In genomic region chr9:133351526-133351907, GRCh38 we compare ENCODE assay signal across 14 cellular contexts. TPM values are rescaled to one million over a fixed set of nuclear protein-coding genes. Genes with fewer than 3 reads are reported as not detected.
DNase-seq lines count a peak whose midpoint lies in the region; ATAC-seq and TF ChIP-seq lines count a peak whose summit lies in the region.
"Had no signal": no experiment of that assay in that cellular context is flagged by ENCODE, and none has a peak within 500 bp of the region (broad histone marks: within the 10 kb centered on the region; RNA-seq: fewer than 3 reads in every experiment).

No MANE protein-coding gene starts in this region.

- H3K4me1 ChIP-seq in breast epithelium (peaks cover 0 to 19% of the 10 kb centered on the region in 2 donors), RWPE2 (ENCODE audit: insufficient read depth, poor library complexity, severe bottlenecking) (peaks cover 7% of the 10 kb centered on the region)

- no TSS peak for BruUV-seq in MCF 10A (replicated peaks; lab: Mats Ljungman, UMichigan)

- H3K9me3 ChIP-seq in breast epithelium, result no peaks in the 10 kb centered on the region
- no peaks in the 10 kb centered on the region for H3K9me3 ChIP-seq in RWPE2 (ENCODE audit: severe bottlenecking)
- H3K9me3 ChIP-seq: right atrium auricular region had no signal

- intact Hi-C loops in MCF 10A (cut with micrococcal nuclease), result no loop called here
- intact Hi-C loops in breast epithelium (cut with DNase I; ENCODE audit: low total_unique reads), result loop anchor here (10.0 kb wide), 1 partner anchor 1977 kb away; no protein-coding TSS in a partner anchor

- TF ChIP-seq POLR2A in breast epithelium (IDR thresholded peaks at IDR 0.05), result no peak

- peaks cover 6% of the 10 kb centered on the region for H3K36me3 ChIP-seq in breast epithelium
- H3K36me3 ChIP-seq in RWPE2 (ENCODE audit: low read depth), result peaks cover 63% of the 10 kb centered on the region

- no peak overlapping the region for H3K27ac Mint-ChIP-seq in MCF 10A (ENCODE audit: low read depth, unreplicated experiment)
- peak overlapping the region; percentile 52 for H3K27ac Mint-ChIP-seq in stimulated activated effector memory CD8-positive, alpha-beta T cell treated with anti-CD3 and anti-CD28 coated beads, Interleukin-12 subunit alpha, Interleukin-12 subunit beta, amount 100 ng/mL, for 72 hours
- H3K27ac Mint-ChIP-seq: effector memory CD8-positive, alpha-beta T cell had no signal

- no peak overlapping the region for H3K27ac ChIP-seq in breast epithelium
- H3K27ac ChIP-seq in RWPE2 (ENCODE audit: poor library complexity, severe bottlenecking), result peak overlapping the region; percentile 93
- H3K27ac ChIP-seq: right atrium auricular region had no signal

- no peaks in the 10 kb centered on the region for H3K9me3 Mint-ChIP-seq in MCF 10A (ENCODE audit: unreplicated experiment)
- no peaks in the 10 kb centered on the region for H3K9me3 Mint-ChIP-seq in stimulated activated effector memory CD8-positive, alpha-beta T cell treated with anti-CD3 and anti-CD28 coated beads, Interleukin-12 subunit alpha, Interleukin-12 subunit beta, amount 100 ng/mL, for 72 hours
- H3K9me3 Mint-ChIP-seq: effector memory CD8-positive, alpha-beta T cell; natural killer cell treated with Interleukin-12 subunit alpha and Interleukin-12 subunit beta and Interleukin-15 and Interleukin-18, amount 100 ng/mL, for 72 hours had no signal

- no peak overlapping the region for H3K4me3 Mint-ChIP-seq in MCF 10A (ENCODE audit: unreplicated experiment)
- H3K4me3 Mint-ChIP-seq in stimulated activated effector memory CD8-positive, alpha-beta T cell treated with anti-CD3 and anti-CD28 coated beads, Interleukin-12 subunit alpha, Interleukin-12 subunit beta, amount 100 ng/mL, for 72 hours, result no peak overlapping the region
- H3K4me3 Mint-ChIP-seq: effector memory CD8-positive, alpha-beta T cell; natural killer cell treated with Interleukin-12 subunit alpha and Interleukin-12 subunit beta and Interleukin-15 and Interleukin-18, amount 100 ng/mL, for 72 hours had no signal

- peaks cover 6% of the 10 kb centered on the region for H3K4me1 Mint-ChIP-seq in MCF 10A (ENCODE audit: insufficient read depth, unreplicated experiment)
- H3K4me1 Mint-ChIP-seq in stimulated activated effector memory CD8-positive, alpha-beta T cell treated with anti-CD3 and anti-CD28 coated beads, Interleukin-12 subunit alpha, Interleukin-12 subunit beta, amount 100 ng/mL, for 72 hours, result peaks cover 56% of the 10 kb centered on the region

- ATAC-seq in RWPE2 (ENCODE audit: low read depth), result no peak
- ATAC-seq in stimulated activated effector memory CD8-positive, alpha-beta T cell treated with anti-CD3 and anti-CD28 coated beads, Interleukin-12 subunit alpha, Interleukin-12 subunit beta, amount 100 ng/mL, for 72 hours, result no peak
- ATAC-seq: effector memory CD8-positive, alpha-beta T cell; natural killer cell treated with Interleukin-12 subunit alpha and Interleukin-12 subunit beta and Interleukin-15 and Interleukin-18, amount 100 ng/mL, for 72 hours had no signal

- H3K4me3 ChIP-seq in breast epithelium (no peak overlapping the region), RWPE2 (ENCODE audit: severe bottlenecking) (no peak overlapping the region), fibroblast of mammary gland (ENCODE audit: control insufficient read depth, low read depth, low read length) (no peak overlapping the region)
- H3K4me3 ChIP-seq: right atrium auricular region had no signal

- H3K36me3 Mint-ChIP-seq in MCF 10A (ENCODE audit: insufficient read depth, unreplicated experiment), result peaks cover 76% of the 10 kb centered on the region
- H3K36me3 Mint-ChIP-seq in stimulated activated effector memory CD8-positive, alpha-beta T cell treated with anti-CD3 and anti-CD28 coated beads, Interleukin-12 subunit alpha, Interleukin-12 subunit beta, amount 100 ng/mL, for 72 hours, result peaks cover 79% of the 10 kb centered on the region

- H3K27me3 Mint-ChIP-seq in MCF 10A (ENCODE audit: insufficient read depth, unreplicated experiment), result no peaks in the 10 kb centered on the region
- H3K27me3 Mint-ChIP-seq: effector memory CD8-positive, alpha-beta T cell; natural killer cell treated with Interleukin-12 subunit alpha and Interleukin-12 subunit beta and Interleukin-15 and Interleukin-18, amount 100 ng/mL, for 72 hours had no signal

- POLR2A ChIA-PET in MCF 10A (lab: Yijun Ruan, JAX), result interaction anchor here (0.8 to 1.8 kb wide), 8 partner anchors 12 to 108 kb away, joined by 3 to 5 read pairs (median 4); partner anchors contain the start of genes CACFD1 and SURF6

- H3K27me3 ChIP-seq in breast epithelium, result no peaks in the 10 kb centered on the region
- H3K27me3 ChIP-seq in RWPE2 (ENCODE audit: insufficient read depth, poor library complexity, severe bottlenecking), result no peaks in the 10 kb centered on the region
- H3K27me3 ChIP-seq: right atrium auricular region had no signal

- peak; percentile 24 for DNase-seq in MCF 10A (ENCODE audit: unreplicated experiment)
- no peak for DNase-seq in breast epithelium (ENCODE audit: low spot score in 2 of 2)
- DNase-seq in RWPE2 (ENCODE audit: low spot score), result no peak
- peak; percentile 83 for DNase-seq in fibroblast of mammary gland (ENCODE audit: low read depth)
- DNase-seq in stimulated activated effector memory CD8-positive, alpha-beta T cell treated with anti-CD3 and anti-CD28 coated beads, Interleukin-12 subunit alpha, Interleukin-12 subunit beta, amount 100 ng/mL, for 72 hours (ENCODE audit: low spot score in 2 of 2), result no peak
- no peak for DNase-seq in stimulated activated CD4-positive, alpha-beta T cell treated with anti-CD3 and anti-CD28 coated beads, Interleukin-2, amount 100 ng/mL, for 24 hours
- no peak for DNase-seq in GF-D8 (lab: John Stamatoyannopoulos, UW)
- no peak for DNase-seq in DMS53 treated with DMSO at 0.1 percent for 48 hours (lab: John Stamatoyannopoulos, UW; ENCODE audit: unreplicated experiment)
- DNase-seq: activated CD4-positive, alpha-beta T cell treated with anti-CD3 and anti-CD28 coated beads, Interleukin-2, amount 50 U/mL, for 1 hour; cerebellar nuclear complex; effector memory CD8-positive, alpha-beta T cell; NCI-H1092 treated with DMSO at 0.1 percent for 48 hours had no signal

- TF ChIP-seq CTCF in MCF 10A (IDR thresholded peaks at IDR 0.05; ENCODE audit: unreplicated experiment), result no peak
- no peak for TF ChIP-seq CTCF in breast epithelium (IDR thresholded peaks at IDR 0.05)
- no peak for TF ChIP-seq CTCF in RWPE2 (IDR thresholded peaks at IDR 0.05; ENCODE audit: poor library complexity, severe bottlenecking)
- no peak for TF ChIP-seq CTCF in fibroblast of mammary gland (conservative IDR thresholded peaks at IDR 0.05; ENCODE audit: control insufficient read depth, insufficient read depth, low read depth, low read length)

- CTCF ChIA-PET in MCF 10A (lab: Yijun Ruan, JAX), result interaction anchor here (1.0 kb wide), 1 partner anchor 23 kb away, joined by 4 read pairs; no protein-coding TSS in a partner anchor

RNA-seq across cellular contexts. Expression of gene RPL7A, which starts 3.5 kb away (rescaled TPM):
- total RNA-seq in MCF 10A (2022), result 2,129 and 2,395 TPM in 2 replicates
- total RNA-seq in breast epithelium, result 1,000 to 10,000 TPM; 2,020 to 2,813 (median 2,212) TPM

RNA-seq across cellular contexts. Expression of gene MED22, which starts 3.6 kb away (rescaled TPM):
- total RNA-seq in MCF 10A (2022) (29.3 and 32.6 TPM in 2 replicates), breast epithelium (10 to 100 TPM; 19.2 to 32.2 (median 31.1) TPM)

RNA-seq across cellular contexts. Expression of gene SURF1, which starts 4.8 kb away (rescaled TPM):
- total RNA-seq in MCF 10A (2022) (30.8 and 31.2 TPM in 2 replicates), breast epithelium (10 to 100 TPM; 45.9 to 61.4 (median 46.8) TPM)

RNA-seq across cellular contexts. Expression of gene SURF2, which starts 4.8 kb away (rescaled TPM):
- total RNA-seq in MCF 10A (2022), result 28.2 and 39.5 TPM in 2 replicates
- total RNA-seq in breast epithelium, result 10 to 100 TPM; 16.7 to 25.9 (median 25.2) TPM

RNA-seq across cellular contexts. Expression of gene SURF6, which starts 15.5 kb away (rescaled TPM):
- total RNA-seq in MCF 10A (2022), result 30.2 and 40.5 TPM in 2 replicates
- 10 to 100 TPM; 12.8 to 29.0 (median 23.3) TPM for total RNA-seq in breast epithelium

Comparison
In these comparisons a context has a peak if more than half of its experiments do, and no peak if none do; other contexts are left out.
1. DNase-seq: peak in MCF 10A (single experiment) and fibroblast of mammary gland (single experiment); none in breast epithelium (0 of 2), RWPE2 (single experiment), stimulated activated effector memory CD8-positive, alpha-beta T cell treated with anti-CD3 and anti-CD28 coated beads, Interleukin-12 subunit alpha, Interleukin-12 subunit beta, amount 100 ng/mL, for 72 hours (0 of 2), stimulated activated CD4-positive, alpha-beta T cell treated with anti-CD3 and anti-CD28 coated beads, Interleukin-2, amount 100 ng/mL, for 24 hours (0 of 2), GF-D8 (single experiment) and DMS53 treated with DMSO at 0.1 percent for 48 hours (single experiment).